In the genomic region with DNA sequence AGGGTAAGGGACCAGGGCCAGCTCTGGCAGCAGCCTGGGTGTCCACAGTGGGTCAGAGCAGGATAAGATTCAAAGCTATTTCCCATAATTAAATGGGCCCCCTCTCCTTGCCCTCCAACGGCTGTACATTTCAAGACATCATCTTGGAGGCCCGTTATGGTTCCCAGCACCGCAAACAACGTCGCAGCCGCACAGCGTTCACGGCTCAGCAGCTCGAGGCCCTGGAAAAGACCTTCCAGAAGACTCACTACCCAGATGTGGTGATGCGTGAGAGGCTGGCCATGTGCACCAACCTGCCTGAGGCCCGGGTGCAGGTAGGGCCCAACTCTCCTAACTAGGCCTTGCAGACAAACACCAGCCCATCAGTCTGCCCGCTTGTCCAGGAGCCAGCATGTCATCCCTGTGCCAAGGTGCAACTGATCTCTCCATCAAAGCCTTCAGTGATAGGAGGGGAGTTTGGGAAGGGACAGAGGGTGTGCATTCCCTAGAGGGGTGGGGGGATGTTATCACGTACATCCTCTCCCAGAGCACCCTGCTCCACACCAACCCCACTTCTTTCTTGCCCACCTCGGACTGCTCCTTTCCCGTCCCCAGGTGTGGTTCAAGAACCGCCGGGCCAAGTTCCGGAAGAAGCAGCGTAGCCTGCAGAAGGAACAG, we compare ENCODE assay signal across 1 cellular context.
TF ChIP-seq lines count a peak whose summit lies in the region.

No MANE protein-coding gene starts in this region.

TF ChIP-seq in H1, 55 proteins besides CTCF, POLR2A, EP300 and RAD21:
- no peak for TF ChIP-seq KDM1A (IDR thresholded peaks at IDR 0.05; ENCODE audit: borderline replicate concordance, low read length)
- TF ChIP-seq CHD2 (IDR thresholded peaks at IDR 0.05; ENCODE audit: low read length), result no peak
- TF ChIP-seq CHD1 (IDR thresholded peaks at IDR 0.05; ENCODE audit: low read depth, low read length), result no peak
- TF ChIP-seq CREB1 (IDR thresholded peaks at IDR 0.05), result no peak
- no peak for TF ChIP-seq SP1 (IDR thresholded peaks at IDR 0.05; ENCODE audit: low read depth, low read length)
TF ChIP-seq in H1: peak in this region for 0.
